Comparison of ENCODE assay signal across 15 cellular contexts in genomic region chr2:176675557-176676256, GRCh38.
DNase-seq lines count a peak whose midpoint lies in the region; TF ChIP-seq lines count a peak whose summit lies in the region.
"Had no signal": no experiment of that assay in that cellular context is flagged by ENCODE, and none has a peak within 500 bp of the region (broad histone marks: within the 10 kb centered on the region; RNA-seq: fewer than 3 reads in every experiment).

No MANE protein-coding gene starts in this region.

- POLR2A ChIA-PET in HEK293 (lab: Yijun Ruan, JAX): no interaction called here

- no peak overlapping the region for H3K27ac Mint-ChIP-seq in Calu3 (ENCODE audit: unreplicated experiment)
- H3K27ac Mint-ChIP-seq: activated CD4-positive, alpha-beta memory T cell treated with anti-CD3 and anti-CD28 coated beads, Interleukin-2, amount 10 ng/mL, durations not matched to agents 7 days and 5 days; activated naive CD4-positive, alpha-beta T cell treated with anti-CD3 and anti-CD28 coated beads, Interleukin-2, amount 10 ng/mL, durations not matched to agents 7 days and 5 days; nephron progenitor cell; WTC11 had no signal

- H3K4me1 Mint-ChIP-seq in Calu3 (ENCODE audit: low read depth, unreplicated experiment): no peaks in the 10 kb centered on the region
- H3K4me1 Mint-ChIP-seq: activated CD4-positive, alpha-beta memory T cell treated with anti-CD3 and anti-CD28 coated beads, Interleukin-2, amount 10 ng/mL, durations not matched to agents 7 days and 5 days; activated naive CD4-positive, alpha-beta T cell treated with anti-CD3 and anti-CD28 coated beads, Interleukin-2, amount 10 ng/mL, durations not matched to agents 7 days and 5 days had no signal

- peaks cover 10% of the 10 kb centered on the region for H3K4me1 ChIP-seq in HEK293 (ENCODE audit: control insufficient read depth, insufficient read depth, low read length)

- no peaks in the 10 kb centered on the region for H3K9me3 ChIP-seq in HEK293 (ENCODE audit: control insufficient read depth, insufficient read depth, low read depth, low read length)

- no peak overlapping the region for H3K4me3 ChIP-seq in HEK293 (ENCODE audit: low read depth, low read length)

- no TSS peak for BruUV-seq in Calu3 (replicated peaks; lab: Mats Ljungman, UMichigan)

- H3K27me3 Mint-ChIP-seq in Calu3 (ENCODE audit: unreplicated experiment): no peaks in the 10 kb centered on the region

- H3K36me3 ChIP-seq in HEK293 (ENCODE audit: control insufficient read depth in 2 of 2, insufficient read depth in 1 of 2, low read length in 2 of 2): no peaks in the 10 kb centered on the region

- no peak for TF ChIP-seq CTCF in Calu3 (IDR thresholded peaks at IDR 0.05; ENCODE audit: unreplicated experiment)
- TF ChIP-seq CTCF in HEK293 (tag by site-specific recombination; IDR thresholded peaks at IDR 0.05): no peak

- H3K4me3 Mint-ChIP-seq in Calu3 (ENCODE audit: low read depth, unreplicated experiment): no peak overlapping the region
- H3K4me3 Mint-ChIP-seq: activated CD4-positive, alpha-beta memory T cell treated with anti-CD3 and anti-CD28 coated beads, Interleukin-2, amount 10 ng/mL, durations not matched to agents 7 days and 5 days; activated naive CD4-positive, alpha-beta T cell treated with anti-CD3 and anti-CD28 coated beads, Interleukin-2, amount 10 ng/mL, durations not matched to agents 7 days and 5 days; nephron progenitor cell; WTC11 had no signal

- intact Hi-C loops in Calu3 (cut with micrococcal nuclease; ENCODE audit: unreplicated experiment): no loop called here

- DNase-seq in Calu3: peak; percentile 3
- peak; percentile 75 for DNase-seq in NCI-H69 (lab: John Stamatoyannopoulos, UW)
- peak; percentile 77 for DNase-seq in islet precursor cell
- DNase-seq in DMS53 treated with DMSO at 0.1 percent for 48 hours (lab: John Stamatoyannopoulos, UW; ENCODE audit: unreplicated experiment): no peak
- no peak for DNase-seq in inferior parietal cortex (ENCODE audit: extremely low spot score)
- no peak for DNase-seq in NCI-H446 treated with DMSO at 0.1 percent for 48 hours (lab: John Stamatoyannopoulos, UW)
- DNase-seq: activated CD4-positive, alpha-beta memory T cell treated with anti-CD3 and anti-CD28 coated beads, Interleukin-2, amount 10 ng/mL, durations not matched to agents 7 days and 5 days; activated naive CD4-positive, alpha-beta T cell treated with anti-CD3 and anti-CD28 coated beads, Interleukin-2, amount 10 ng/mL, durations not matched to agents 7 days and 5 days; activated T-cell treated with anti-CD3 and anti-CD28 coated beads, Interleukin-2, amount 50 U/mL, for 1 hour; Kasumi-1; midbrain; NCI-H1436; nephron progenitor cell had no signal

- no peaks in the 10 kb centered on the region for H3K36me3 Mint-ChIP-seq in Calu3 (ENCODE audit: insufficient read depth, unreplicated experiment)
- H3K36me3 Mint-ChIP-seq: activated naive CD4-positive, alpha-beta T cell treated with anti-CD3 and anti-CD28 coated beads, Interleukin-2, amount 10 ng/mL, durations not matched to agents 7 days and 5 days; WTC11 had no signal

- H3K9me3 Mint-ChIP-seq in Calu3 (ENCODE audit: low read depth, unreplicated experiment): no peaks in the 10 kb centered on the region
- H3K9me3 Mint-ChIP-seq: activated CD4-positive, alpha-beta memory T cell treated with anti-CD3 and anti-CD28 coated beads, Interleukin-2, amount 10 ng/mL, durations not matched to agents 7 days and 5 days; activated naive CD4-positive, alpha-beta T cell treated with anti-CD3 and anti-CD28 coated beads, Interleukin-2, amount 10 ng/mL, durations not matched to agents 7 days and 5 days; nephron progenitor cell; WTC11 had no signal

- CTCF ChIA-PET in Calu3 (lab: Charles Lee) (interaction anchor here (0.6 to 1.2 kb wide), 5 partner anchors 8 to 805 kb away, joined by 3 to 5 read pairs (median 3); no protein-coding TSS in a partner anchor), HEK293 (lab: Yijun Ruan, JAX) (interaction anchor here (0.7 to 1.3 kb wide), 4 partner anchors 11 to 25 kb away, joined by 3 to 6 read pairs (median 3); no protein-coding TSS in a partner anchor)

- no peak overlapping the region for H3K27ac ChIP-seq in HEK293 (ENCODE audit: extremely low read depth, low read depth, low read length)

TF ChIP-seq in HEK293, 187 proteins besides CTCF, POLR2A, EP300 and RAD21:
- TF ChIP-seq FEZF1 (tag by site-specific recombination; IDR thresholded peaks at IDR 0.05) (0 out of 2 replicates have a peak, but pooled peaks have one; percentile 18), ZNF366 (tag by site-specific recombination; conservative IDR thresholded peaks at IDR 0.05) (peak; percentile 46; the same call in 1 of the 2 replicates), ZNF221 (tag by site-specific recombination; IDR thresholded peaks at IDR 0.05; ENCODE audit: borderline replicate concordance) (no peak), IKZF3 (tag by site-specific recombination; IDR thresholded peaks at IDR 0.05) (no peak), YY2 (tag by site-specific recombination; IDR thresholded peaks at IDR 0.05) (peak; percentile 17; the same call in 1 of the 2 replicates), TCF7L2 (IDR thresholded peaks at IDR 0.05; ENCODE audit: borderline replicate concordance, low read depth, low read length) (peak; percentile 65; the same call in 1 of the 2 replicates)
- TF ChIP-seq, protein P1, sequence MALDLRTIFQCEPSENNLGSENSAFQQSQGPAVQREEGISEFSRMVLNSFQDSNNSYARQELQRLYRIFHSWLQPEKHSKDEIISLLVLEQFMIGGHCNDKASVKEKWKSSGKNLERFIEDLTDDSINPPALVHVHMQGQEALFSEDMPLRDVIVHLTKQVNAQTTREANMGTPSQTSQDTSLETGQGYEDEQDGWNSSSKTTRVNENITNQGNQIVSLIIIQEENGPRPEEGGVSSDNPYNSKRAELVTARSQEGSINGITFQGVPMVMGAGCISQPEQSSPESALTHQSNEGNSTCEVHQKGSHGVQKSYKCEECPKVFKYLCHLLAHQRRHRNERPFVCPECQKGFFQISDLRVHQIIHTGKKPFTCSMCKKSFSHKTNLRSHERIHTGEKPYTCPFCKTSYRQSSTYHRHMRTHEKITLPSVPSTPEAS (tag by site-specific recombination; IDR thresholded peaks at IDR 0.05): peak; percentile 75
- TF ChIP-seq, protein P2, sequence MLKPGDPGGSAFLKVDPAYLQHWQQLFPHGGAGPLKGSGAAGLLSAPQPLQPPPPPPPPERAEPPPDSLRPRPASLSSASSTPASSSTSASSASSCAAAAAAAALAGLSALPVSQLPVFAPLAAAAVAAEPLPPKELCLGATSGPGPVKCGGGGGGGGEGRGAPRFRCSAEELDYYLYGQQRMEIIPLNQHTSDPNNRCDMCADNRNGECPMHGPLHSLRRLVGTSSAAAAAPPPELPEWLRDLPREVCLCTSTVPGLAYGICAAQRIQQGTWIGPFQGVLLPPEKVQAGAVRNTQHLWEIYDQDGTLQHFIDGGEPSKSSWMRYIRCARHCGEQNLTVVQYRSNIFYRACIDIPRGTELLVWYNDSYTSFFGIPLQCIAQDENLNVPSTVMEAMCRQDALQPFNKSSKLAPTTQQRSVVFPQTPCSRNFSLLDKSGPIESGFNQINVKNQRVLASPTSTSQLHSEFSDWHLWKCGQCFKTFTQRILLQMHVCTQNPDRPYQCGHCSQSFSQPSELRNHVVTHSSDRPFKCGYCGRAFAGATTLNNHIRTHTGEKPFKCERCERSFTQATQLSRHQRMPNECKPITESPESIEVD (tag by site-specific recombination; IDR thresholded peaks at IDR 0.05): peak; percentile 25; the same call in 1 of the 2 replicates

Comparison
In these comparisons a context has a peak if more than half of its experiments do, and no peak if none do; other contexts are left out.
1. DNase-seq: peak in Calu3 (single experiment), NCI-H69 (single experiment) and islet precursor cell (single experiment); none in DMS53 treated with DMSO at 0.1 percent for 48 hours (single experiment), inferior parietal cortex (single experiment) and NCI-H446 treated with DMSO at 0.1 percent for 48 hours (single experiment).